8 cellular contexts compared by ENCODE assay signal in genomic region chr6:107713214-107713962, GRCh38.
DNase-seq lines count a peak whose midpoint lies in the region; ATAC-seq and TF ChIP-seq lines count a peak whose summit lies in the region.

No MANE protein-coding gene starts in this region.

- H3K27ac Mint-ChIP-seq in activated naive CD8-positive, alpha-beta T cell treated with anti-CD3 and anti-CD28 coated beads, Interleukin-2, amount 50 U/mL, for 24 hours = peak overlapping the region; percentile 93
- peak overlapping the region; percentile 76 to 93 (median 91) for H3K27ac Mint-ChIP-seq in naive thymus-derived CD8-positive, alpha-beta T cell

- H3K9ac ChIP-seq in BLaER1 = peak overlapping the region; percentile 32; the same call in 1 of the 2 replicates

- peaks cover 61% of the 10 kb centered on the region for H3K4me1 Mint-ChIP-seq in activated naive CD8-positive, alpha-beta T cell treated with anti-CD3 and anti-CD28 coated beads, Interleukin-2, amount 50 U/mL, for 24 hours
- peaks cover 48 to 78% (median 73%) of the 10 kb centered on the region in 4 donors for H3K4me1 Mint-ChIP-seq in naive thymus-derived CD8-positive, alpha-beta T cell

- 0 out of 2 replicates have a peak, but pooled peaks cover 7% of the 10 kb centered on the region for H3K9me3 ChIP-seq in BLaER1
- no peaks in the 10 kb centered on the region for H3K9me3 ChIP-seq in spleen

- peaks cover 4% of the 10 kb centered on the region for H3K9me3 Mint-ChIP-seq in activated naive CD8-positive, alpha-beta T cell treated with anti-CD3 and anti-CD28 coated beads, Interleukin-2, amount 50 U/mL, for 24 hours
- H3K9me3 Mint-ChIP-seq in naive thymus-derived CD8-positive, alpha-beta T cell = peaks cover 0 to 5% (median 0%) of the 10 kb centered on the region in 9 donors

- H3K4me1 ChIP-seq in BLaER1 = peaks cover 35% of the 10 kb centered on the region
- peaks cover 11 to 48% (median 34%) of the 10 kb centered on the region in 6 donors for H3K4me1 ChIP-seq in spleen

- 28 to 45% (median 42%) methylated on average over 8 of the region's 8 CpGs for WGBS in spleen, 5 donors

- POLR2A ChIA-PET in naive thymus-derived CD8-positive, alpha-beta T cell (lab: Charles Lee) = interaction anchor here (0.6 to 2.0 kb wide), 9 partner anchors 9 to 134 kb away, joined by 3 to 6 read pairs (median 4); partner anchors contain the start of gene SCML4

- intact Hi-C loops in spleen (cut with DNase I; ENCODE audit: low total_unique reads) = loop anchor here (10.0 kb wide), 1 partner anchor 131 kb away; no protein-coding TSS in a partner anchor

- H3K4me3 Mint-ChIP-seq in activated naive CD8-positive, alpha-beta T cell treated with anti-CD3 and anti-CD28 coated beads, Interleukin-2, amount 50 U/mL, for 24 hours = peak overlapping the region; percentile 75
- peak overlapping the region; percentile 36 to 80 (median 72) for H3K4me3 Mint-ChIP-seq in naive thymus-derived CD8-positive, alpha-beta T cell

- TF ChIP-seq POLR2A in spleen (IDR thresholded peaks at IDR 0.05) = no peak

- no peaks in the 10 kb centered on the region for H3K27me3 Mint-ChIP-seq in activated naive CD8-positive, alpha-beta T cell treated with anti-CD3 and anti-CD28 coated beads, Interleukin-2, amount 50 U/mL, for 24 hours
- no peaks in the 10 kb centered on the region for H3K27me3 Mint-ChIP-seq in naive thymus-derived CD8-positive, alpha-beta T cell

- peak overlapping the region; percentile 52 for H3K27ac ChIP-seq in BLaER1
- peak overlapping the region in 2 of 8 donors; percentile 10 to 13 for H3K27ac ChIP-seq in spleen

- H3K36me3 ChIP-seq in BLaER1 (no peaks in the 10 kb centered on the region), spleen (peaks cover 0 to 6% (median under 1%) of the 10 kb centered on the region in 6 donors)

- peak; percentile 69 for DNase-seq in NAMALWA (ENCODE audit: low spot score)
- DNase-seq in activated naive CD8-positive, alpha-beta T cell treated with anti-CD3 and anti-CD28 coated beads, Interleukin-2, amount 50 U/mL, for 24 hours = peak; percentile 63
- DNase-seq in naive thymus-derived CD8-positive, alpha-beta T cell = peak in 4 of 10 donors; percentile 34 to 43 (median 36)
- no peak for DNase-seq in spleen
- no peak for DNase-seq in iPS-NIHi11 (ENCODE audit: low spot score)

- no peaks in the 10 kb centered on the region for H4K20me1 ChIP-seq in BLaER1

- TF ChIP-seq CTCF in spleen (IDR thresholded peaks at IDR 0.05 in 8 of 11, conservative IDR thresholded peaks at IDR 0.05 in 3 of 11) = no peak

- ATAC-seq in activated naive CD8-positive, alpha-beta T cell treated with anti-CD3 and anti-CD28 coated beads, Interleukin-2, amount 50 U/mL, for 24 hours = peak; percentile 73
- ATAC-seq in naive thymus-derived CD8-positive, alpha-beta T cell = peak; percentile 38 to 43
- ATAC-seq in HG03135 (IDR thresholded peaks at IDR 0.05; ENCODE audit: unreplicated experiment) (no peak), HG03460 (IDR thresholded peaks at IDR 0.05; ENCODE audit: unreplicated experiment) (no peak)

- no peaks in the 10 kb centered on the region for H3K27me3 ChIP-seq in BLaER1
- H3K27me3 ChIP-seq in spleen (replicated peaks in 1 of 7) = no peaks in the 10 kb centered on the region

- peak overlapping the region; percentile 76 for H3K4me2 ChIP-seq in BLaER1

- H3K4me3 ChIP-seq in BLaER1 (no peak overlapping the region), spleen (peak overlapping the region in 2 of 8 donors; percentile 3 to 43)

- H3K36me3 Mint-ChIP-seq in activated naive CD8-positive, alpha-beta T cell treated with anti-CD3 and anti-CD28 coated beads, Interleukin-2, amount 50 U/mL, for 24 hours (ENCODE audit: low read depth) = peaks cover 10% of the 10 kb centered on the region
- peaks cover 0 to 23% (median 12%) of the 10 kb centered on the region in 3 donors for H3K36me3 Mint-ChIP-seq in naive thymus-derived CD8-positive, alpha-beta T cell

Comparison
In these comparisons a context has a peak if more than half of its experiments do, and no peak if none do; other contexts are left out.
1. DNase-seq: peak in NAMALWA (single experiment) and activated naive CD8-positive, alpha-beta T cell treated with anti-CD3 and anti-CD28 coated beads, Interleukin-2, amount 50 U/mL, for 24 hours (single experiment); none in spleen (single experiment) and iPS-NIHi11 (single experiment).
2. ATAC-seq: peak in activated naive CD8-positive, alpha-beta T cell treated with anti-CD3 and anti-CD28 coated beads, Interleukin-2, amount 50 U/mL, for 24 hours (single experiment) and naive thymus-derived CD8-positive, alpha-beta T cell (2 of 2); none in HG03135 (single experiment) and HG03460 (single experiment).